Comparison of ENCODE assay signal across 8 cellular contexts in genomic region chr3:50616003-50616769, GRCh38. TPM values are rescaled to one million over a fixed set of nuclear protein-coding genes. Genes with fewer than 3 reads are reported as not detected.
DNase-seq lines count a peak whose midpoint lies in the region; ATAC-seq, FAIRE-seq and TF ChIP-seq lines count a peak whose summit lies in the region.

No MANE protein-coding gene starts in this region.

- H3K4me3 ChIP-seq in GM12875 (ENCODE audit: low read depth, low read length) (peak overlapping the region; percentile 43), bronchial epithelial cell (ENCODE audit: low read depth, low read length) (peak overlapping the region; percentile 47), skeletal muscle tissue (ENCODE audit: low read length in 3 of 3) (peak overlapping the region; percentile 78 to 82 (median 79))

- DNase-seq in NCI-H226: peak; percentile 56
- peak; percentile 91 for DNase-seq in WTC11 (ENCODE audit: low spot score)
- peak; percentile 71 for DNase-seq in bronchial epithelial cell (ENCODE audit: low read depth)
- peak; percentile 89 for DNase-seq in iPS-NIHi7 (ENCODE audit: extremely low spot score)
- no peak for DNase-seq in GOT3 (lab: John Stamatoyannopoulos, UW)

- H3K36me3 Mint-ChIP-seq in WTC11: no peaks in the 10 kb centered on the region

- H3K36me3 ChIP-seq in bronchial epithelial cell (ENCODE audit: control insufficient read depth, insufficient read depth, low read length) (no peaks in the 10 kb centered on the region), skeletal muscle tissue (ENCODE audit: control insufficient read depth in 3 of 3, insufficient read depth in 3 of 3, low read length in 3 of 3) (peaks cover 0 to 2% (median 0%) of the 10 kb centered on the region in 3 donors)

- no peaks in the 10 kb centered on the region for H3K27me3 ChIP-seq in bronchial epithelial cell (ENCODE audit: control insufficient read depth, insufficient read depth, low read length)
- H3K27me3 ChIP-seq in skeletal muscle tissue (ENCODE audit: control insufficient read depth in 3 of 3, insufficient read depth in 3 of 3, low read length in 3 of 3): no peaks in the 10 kb centered on the region

- peaks cover 52 to 77% (median 60%) of the 10 kb centered on the region in 3 donors for H3K4me1 ChIP-seq in skeletal muscle tissue (ENCODE audit: control insufficient read depth in 3 of 3, insufficient read depth in 3 of 3, low read length in 3 of 3)

- POLR2A ChIA-PET in WTC11 (lab: Charles Lee): interaction anchor here (0.9 to 1.2 kb wide), 3 partner anchors 33 to 773 kb away, joined by 3 to 8 read pairs (median 5); no protein-coding TSS in a partner anchor

- H3K27me3 Mint-ChIP-seq in WTC11 (ENCODE audit: low read depth): peaks cover 33% of the 10 kb centered on the region

- peak overlapping the region; percentile 70 for H3K4me3 Mint-ChIP-seq in WTC11

- H3K27ac ChIP-seq in skeletal muscle tissue (ENCODE audit: low read depth, low read length): peak overlapping the region; percentile 97

- TF ChIP-seq CTCF in GM12875 (IDR thresholded peaks at IDR 0.05; ENCODE audit: borderline replicate concordance, insufficient read depth, low read depth, low read length) (peak; percentile 100), WTC11 (IDR thresholded peaks at IDR 0.05) (peak; percentile 91), bronchial epithelial cell (IDR thresholded peaks at IDR 0.05; ENCODE audit: insufficient read depth, low read length, severe bottlenecking) (peak; percentile 100)

- H3K9me3 ChIP-seq in skeletal muscle tissue (ENCODE audit: control insufficient read depth in 3 of 3, low read length in 3 of 3): no peaks in the 10 kb centered on the region

- peak overlapping the region; percentile 34; the same call in 1 of the 2 replicates for H3K27ac Mint-ChIP-seq in WTC11

- peak; percentile 73 for FAIRE-seq in bronchial epithelial cell (lab: Jason Lieb, UNC)

- H3K9ac ChIP-seq in skeletal muscle tissue (ENCODE audit: low read depth in 1 of 3, low read length in 3 of 3): peak overlapping the region; percentile 69 to 75 (median 75)

- peaks cover 28% of the 10 kb centered on the region for H3K4me1 Mint-ChIP-seq in WTC11

- CTCF ChIA-PET in WTC11 (lab: Charles Lee): interaction anchor here (0.6 to 10.1 kb wide), 60 partner anchors 11 to 883 kb away, joined by 3 to 202 read pairs (median 5); partner anchors contain the start of genes C3orf18, DCAF1, DOCK3 and HEMK1

- ATAC-seq in HG03045 (IDR thresholded peaks at IDR 0.05; ENCODE audit: unreplicated experiment): peak; percentile 22
- ATAC-seq in WTC11: peak; percentile 38

- no peaks in the 10 kb centered on the region for H3K9me3 Mint-ChIP-seq in WTC11

TF ChIP-seq in WTC11, 78 proteins besides CTCF, POLR2A, EP300 and RAD21:
- TF ChIP-seq, protein P1, sequence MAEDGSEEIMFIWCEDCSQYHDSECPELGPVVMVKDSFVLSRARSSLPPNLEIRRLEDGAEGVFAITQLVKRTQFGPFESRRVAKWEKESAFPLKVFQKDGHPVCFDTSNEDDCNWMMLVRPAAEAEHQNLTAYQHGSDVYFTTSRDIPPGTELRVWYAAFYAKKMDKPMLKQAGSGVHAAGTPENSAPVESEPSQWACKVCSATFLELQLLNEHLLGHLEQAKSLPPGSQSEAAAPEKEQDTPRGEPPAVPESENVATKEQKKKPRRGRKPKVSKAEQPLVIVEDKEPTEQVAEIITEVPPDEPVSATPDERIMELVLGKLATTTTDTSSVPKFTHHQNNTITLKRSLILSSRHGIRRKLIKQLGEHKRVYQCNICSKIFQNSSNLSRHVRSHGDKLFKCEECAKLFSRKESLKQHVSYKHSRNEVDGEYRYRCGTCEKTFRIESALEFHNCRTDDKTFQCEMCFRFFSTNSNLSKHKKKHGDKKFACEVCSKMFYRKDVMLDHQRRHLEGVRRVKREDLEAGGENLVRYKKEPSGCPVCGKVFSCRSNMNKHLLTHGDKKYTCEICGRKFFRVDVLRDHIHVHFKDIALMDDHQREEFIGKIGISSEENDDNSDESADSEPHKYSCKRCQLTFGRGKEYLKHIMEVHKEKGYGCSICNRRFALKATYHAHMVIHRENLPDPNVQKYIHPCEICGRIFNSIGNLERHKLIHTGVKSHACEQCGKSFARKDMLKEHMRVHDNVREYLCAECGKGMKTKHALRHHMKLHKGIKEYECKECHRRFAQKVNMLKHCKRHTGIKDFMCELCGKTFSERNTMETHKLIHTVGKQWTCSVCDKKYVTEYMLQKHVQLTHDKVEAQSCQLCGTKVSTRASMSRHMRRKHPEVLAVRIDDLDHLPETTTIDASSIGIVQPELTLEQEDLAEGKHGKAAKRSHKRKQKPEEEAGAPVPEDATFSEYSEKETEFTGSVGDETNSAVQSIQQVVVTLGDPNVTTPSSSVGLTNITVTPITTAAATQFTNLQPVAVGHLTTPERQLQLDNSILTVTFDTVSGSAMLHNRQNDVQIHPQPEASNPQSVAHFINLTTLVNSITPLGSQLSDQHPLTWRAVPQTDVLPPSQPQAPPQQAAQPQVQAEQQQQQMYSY (CRISPR knock-in tag; IDR thresholded peaks at IDR 0.05): 0 out of 2 replicates have a peak, but pooled peaks have one; percentile 31
- TF ChIP-seq, protein P2, sequence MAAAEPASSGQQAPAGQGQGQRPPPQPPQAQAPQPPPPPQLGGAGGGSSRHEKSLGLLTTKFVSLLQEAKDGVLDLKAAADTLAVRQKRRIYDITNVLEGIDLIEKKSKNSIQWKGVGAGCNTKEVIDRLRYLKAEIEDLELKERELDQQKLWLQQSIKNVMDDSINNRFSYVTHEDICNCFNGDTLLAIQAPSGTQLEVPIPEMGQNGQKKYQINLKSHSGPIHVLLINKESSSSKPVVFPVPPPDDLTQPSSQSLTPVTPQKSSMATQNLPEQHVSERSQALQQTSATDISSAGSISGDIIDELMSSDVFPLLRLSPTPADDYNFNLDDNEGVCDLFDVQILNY (CRISPR knock-in tag; IDR thresholded peaks at IDR 0.05): peak; percentile 0; the same call in 1 of the 2 replicates
- TF ChIP-seq FOXK1 (CRISPR knock-in tag; IDR thresholded peaks at IDR 0.05) (no peak), ETV6 (CRISPR knock-in tag; IDR thresholded peaks at IDR 0.05) (0 out of 2 replicates have a peak, but pooled peaks have one; percentile 32), JUN (CRISPR knock-in tag; IDR thresholded peaks at IDR 0.05) (0 out of 2 replicates have a peak, but pooled peaks have one; percentile 42)

RNA-seq across cellular contexts. Expression of gene MAPKAPK3, which starts 0.8 kb away (rescaled TPM):
- total RNA-seq in WTC11 (2021) (52.7 to 60.2 TPM (median 54.4 TPM) in 3 replicates), bronchial epithelial cell (42.9 and 47.1 TPM in 2 replicates), skeletal muscle tissue (20.9 TPM)

RNA-seq across cellular contexts. Expression of gene CISH, which starts 4.6 kb away (rescaled TPM):
- 1.8 to 2.4 TPM (median 1.9 TPM) in 3 replicates for total RNA-seq in WTC11 (2021)
- 0.26 and 0.77 TPM in 2 replicates for total RNA-seq in bronchial epithelial cell
- total RNA-seq in skeletal muscle tissue: 4.7 TPM

RNA-seq across cellular contexts. Expression of gene HEMK1, which starts 46.9 kb away (rescaled TPM):
- total RNA-seq in WTC11 (2021) (15.2 to 20.9 TPM (median 15.8 TPM) in 3 replicates), bronchial epithelial cell (6.6 and 8.4 TPM in 2 replicates), skeletal muscle tissue (7.8 TPM)

RNA-seq across cellular contexts. Expression of gene C3orf18, which starts 48.6 kb away (rescaled TPM):
- total RNA-seq in WTC11 (2021): 11.5 to 14.0 TPM (median 12.1 TPM) in 3 replicates
- total RNA-seq in bronchial epithelial cell: 1.2 and 3.2 TPM in 2 replicates
- total RNA-seq in skeletal muscle tissue: 11.5 TPM

RNA-seq across cellular contexts. Expression of gene DOCK3, which starts 58.5 kb away (rescaled TPM):
- 5.2 to 5.6 TPM (median 5.5 TPM) in 3 replicates for total RNA-seq in WTC11 (2021)
- total RNA-seq in bronchial epithelial cell: under 0.01 and 0.26 TPM in 2 replicates
- total RNA-seq in skeletal muscle tissue: 0.52 TPM
